8 cellular contexts compared by ENCODE assay signal in genomic region chr12:754238-754816, GRCh38. TPM values are rescaled to one million over a fixed set of nuclear protein-coding genes. Genes with fewer than 3 reads are reported as not detected.
DNase-seq lines count a peak whose midpoint lies in the region; TF ChIP-seq lines count a peak whose summit lies in the region.

No MANE protein-coding gene starts in this region.

- CTCF ChIA-PET in AG04450 (lab: Charles Lee), result interaction anchor here (1.0 to 5.7 kb wide), 7 partner anchors 23 to 184 kb away, joined by 3 to 53 read pairs (median 3); no protein-coding TSS in a partner anchor

- TF ChIP-seq CTCF in AG04450 (IDR thresholded peaks at IDR 0.05; ENCODE audit: low read depth, low read length) (no peak), WI38 (IDR thresholded peaks at IDR 0.05; ENCODE audit: low read depth, low read length) (no peak), progenitor cell of endocrine pancreas (IDR thresholded peaks at IDR 0.05; ENCODE audit: unreplicated experiment) (no peak)

- no peaks in the 10 kb centered on the region for H3K27me3 Mint-ChIP-seq in progenitor cell of endocrine pancreas

- H3K9me3 ChIP-seq in AG04450 (ENCODE audit: control insufficient read depth, insufficient read depth, low read length), result peaks cover 4% of the 10 kb centered on the region; the same call in 1 of the 2 replicates

- DNase-seq in AG04450 (ENCODE audit: low read depth, low spot score) (no peak), H4 (ENCODE audit: low spot score) (peak; percentile 16), foreskin melanocyte (peak; percentile 27), progenitor cell of endocrine pancreas (ENCODE audit: low spot score, unreplicated experiment) (no peak), NCI-H146 treated with DMSO at 0.1 percent for 48 hours (lab: John Stamatoyannopoulos, UW; ENCODE audit: unreplicated experiment) (no peak), SHP77 (lab: John Stamatoyannopoulos, UW) (no peak), NCI-H1436 (lab: John Stamatoyannopoulos, UW) (no peak)

- no peaks in the 10 kb centered on the region for H3K27me3 ChIP-seq in AG04450 (ENCODE audit: control insufficient read depth, insufficient read depth, low read length)

- POLR2A ChIA-PET in AG04450 (lab: Yijun Ruan, JAX), result interaction anchor here (0.6 to 4.3 kb wide), 5 partner anchors 33 to 184 kb away, joined by 3 to 19 read pairs (median 6); no protein-coding TSS in a partner anchor

- H3K27ac Mint-ChIP-seq in progenitor cell of endocrine pancreas, result peak overlapping the region; percentile 94

- no peaks in the 10 kb centered on the region for H3K9me3 Mint-ChIP-seq in progenitor cell of endocrine pancreas (ENCODE audit: low read depth)

- H3K36me3 Mint-ChIP-seq in progenitor cell of endocrine pancreas (ENCODE audit: insufficient read depth), result no peaks in the 10 kb centered on the region

- H3K27ac ChIP-seq in AG04450 (ENCODE audit: low read depth, low read length), result peak overlapping the region; percentile 13

- H3K4me3 ChIP-seq in AG04450 (ENCODE audit: low read depth, low read length) (peak overlapping the region; percentile 83), WI38 (ENCODE audit: low read depth, low read length) (peak overlapping the region; percentile 83)

- peaks cover 36% of the 10 kb centered on the region for H3K4me1 Mint-ChIP-seq in progenitor cell of endocrine pancreas (ENCODE audit: low read depth)

- peak overlapping the region; percentile 90 for H3K4me3 Mint-ChIP-seq in progenitor cell of endocrine pancreas (ENCODE audit: low read depth)

RNA-seq across cellular contexts. Expression of gene WNK1, which starts 1.9 kb away (rescaled TPM):
- polyA plus RNA-seq in AG04450 (2011; rRNA removed), result 38.0 and 52.4 TPM in 2 replicates
- 222 and 276 TPM in 2 replicates for polyA minus RNA-seq in AG04450 (2011; rRNA and poly(A)+ RNA removed)
- 28.4 and 38.6 TPM in 2 replicates for total RNA-seq in H4 (2014; rRNA removed; shearing (Covaris generic))
- 244 and 248 TPM in 2 replicates for total RNA-seq in progenitor cell of endocrine pancreas

Comparison
In these comparisons a context has a peak if more than half of its experiments do, and no peak if none do; other contexts are left out.
1. DNase-seq: peak in H4 (single experiment) and foreskin melanocyte (single experiment); none in AG04450 (single experiment), progenitor cell of endocrine pancreas (single experiment), NCI-H146 treated with DMSO at 0.1 percent for 48 hours (single experiment), SHP77 (0 of 2) and NCI-H1436 (single experiment).